ENCODE assay signal across 8 cellular contexts in genomic region chr11:118145285-118146227, GRCh38. TPM values are rescaled to one million over a fixed set of nuclear protein-coding genes. Genes with fewer than 3 reads are reported as not detected.
DNase-seq lines count a peak whose midpoint lies in the region; ATAC-seq and TF ChIP-seq lines count a peak whose summit lies in the region.

No MANE protein-coding gene starts in this region.

- peak overlapping the region; percentile 72 for H3K4me3 ChIP-seq in coronary artery
- peak overlapping the region; percentile 48 to 58 for H3K4me3 ChIP-seq in left lung

- H3K36me3 ChIP-seq in left lung, result no peaks in the 10 kb centered on the region

- peaks cover 0 to 63% of the 10 kb centered on the region in 2 donors for H3K27me3 ChIP-seq in left lung

- peaks cover 0 to 24% of the 10 kb centered on the region in 2 donors for H3K4me1 ChIP-seq in left lung

- intact Hi-C loops in activated CD4-positive, alpha-beta T cell treated with anti-CD3 and anti-CD28 coated beads, Interleukin-2, amount 10 ng/mL, durations not matched to agents 24 days and 14 days (cut with micrococcal nuclease), result loop anchor here (1.0 to 5.0 kb wide), 6 partner anchors 26 to 466 kb away; partner anchors contain the start of genes CD3D and CD3G
- intact Hi-C loops in left lung (cut with DNase I), result loop anchor here in 1 of 2 donors (10.0 kb wide), 1 partner anchor 209 kb away; the partner anchor contains the start of gene UBE4A

- peak overlapping the region; percentile 86 for H3K4me3 Mint-ChIP-seq in activated CD4-positive, alpha-beta T cell treated with anti-CD3 and anti-CD28 coated beads, Interleukin-2, amount 10 ng/mL, durations not matched to agents 24 days and 14 days

- DNase-seq in A172 (ENCODE audit: low spot score) (peak; percentile 57), NCI-H460 (ENCODE audit: extremely low read depth, low read depth) (peak; percentile 68), coronary artery (ENCODE audit: low spot score) (peak; percentile 78), left lung (peak; percentile 90 to 98)
- DNase-seq in activated CD4-positive, alpha-beta T cell treated with anti-CD3 and anti-CD28 coated beads, Interleukin-2, amount 10 ng/mL, durations not matched to agents 24 days and 14 days, result peak; percentile 97
- peak; percentile 86 for DNase-seq in stimulated activated CD4-positive, alpha-beta T cell treated with anti-CD3 and anti-CD28 coated beads, Interleukin-1b, Interleukin-23, amount 100 ng/mL, for 48 hours

- peaks cover 73% of the 10 kb centered on the region for H3K27me3 Mint-ChIP-seq in activated CD4-positive, alpha-beta T cell treated with anti-CD3 and anti-CD28 coated beads, Interleukin-2, amount 10 ng/mL, durations not matched to agents 24 days and 14 days

- peak; percentile 47 for ATAC-seq in GM18519 (IDR thresholded peaks at IDR 0.05; ENCODE audit: low FRiP score, unreplicated experiment)
- peak; percentile 88 for ATAC-seq in HG03159 (IDR thresholded peaks at IDR 0.05; ENCODE audit: unreplicated experiment)
- peak; percentile 99 for ATAC-seq in left lung

- no peaks in the 10 kb centered on the region for H3K9me3 ChIP-seq in left lung

- no peaks in the 10 kb centered on the region for H3K36me3 Mint-ChIP-seq in activated CD4-positive, alpha-beta T cell treated with anti-CD3 and anti-CD28 coated beads, Interleukin-2, amount 10 ng/mL, durations not matched to agents 24 days and 14 days (ENCODE audit: low read depth)

- peak overlapping the region in 1 of 2 donors; percentile 9 for H3K27ac ChIP-seq in coronary artery
- H3K27ac ChIP-seq in left lung, result no peak overlapping the region

- H3K9me3 Mint-ChIP-seq in activated CD4-positive, alpha-beta T cell treated with anti-CD3 and anti-CD28 coated beads, Interleukin-2, amount 10 ng/mL, durations not matched to agents 24 days and 14 days, result no peaks in the 10 kb centered on the region

- peaks cover 19% of the 10 kb centered on the region for H3K4me1 Mint-ChIP-seq in activated CD4-positive, alpha-beta T cell treated with anti-CD3 and anti-CD28 coated beads, Interleukin-2, amount 10 ng/mL, durations not matched to agents 24 days and 14 days

- H3K27ac Mint-ChIP-seq in activated CD4-positive, alpha-beta T cell treated with anti-CD3 and anti-CD28 coated beads, Interleukin-2, amount 10 ng/mL, durations not matched to agents 24 days and 14 days, result peak overlapping the region; percentile 38

- peak; percentile 96 for TF ChIP-seq CTCF in coronary artery (IDR thresholded peaks at IDR 0.05)
- peak; percentile 92 to 96 for TF ChIP-seq CTCF in left lung (IDR thresholded peaks at IDR 0.05)

RNA-seq across cellular contexts. Expression of gene SCN4B, which starts 7.1 kb away (rescaled TPM):
- 0.84 TPM in 1 of 2 replicates, not detected in the other for total RNA-seq in A172 (2014; rRNA removed; shearing (Covaris generic))
- total RNA-seq in NCI-H460 (2014; rRNA removed; shearing (Covaris generic)), result not detected in 2 replicates
- not detected in 2 replicates for polyA plus RNA-seq in NCI-H460 (2014; cell fraction: nucleus; rRNA removed)
- 0.07 and 0.36 TPM in 2 replicates for total RNA-seq in activated CD4-positive, alpha-beta T cell treated with anti-CD3 and anti-CD28 coated beads, Interleukin-2, amount 10 ng/mL, durations not matched to agents 24 days and 14 days
- 1 to 10 TPM; 2.2 to 4.7 TPM for total RNA-seq in left lung

RNA-seq across cellular contexts. Expression of gene SCN2B, which starts 30.9 kb away (rescaled TPM):
- total RNA-seq in A172 (2014; rRNA removed; shearing (Covaris generic)), result not detected in 2 replicates
- not detected in 2 replicates for total RNA-seq in NCI-H460 (2014; rRNA removed; shearing (Covaris generic))
- polyA plus RNA-seq in NCI-H460 (2014; cell fraction: nucleus; rRNA removed), result not detected in 2 replicates
- 0.02 and 0.05 TPM in 2 replicates for total RNA-seq in activated CD4-positive, alpha-beta T cell treated with anti-CD3 and anti-CD28 coated beads, Interleukin-2, amount 10 ng/mL, durations not matched to agents 24 days and 14 days
- total RNA-seq in left lung, result 1 to 10 TPM; 1.0 to 4.1 TPM

RNA-seq across cellular contexts. Expression of gene SMIM35, which starts 58.8 kb away (rescaled TPM):
- total RNA-seq in A172 (2014; rRNA removed; shearing (Covaris generic)), result not detected in 2 replicates
- not detected in 2 replicates for total RNA-seq in NCI-H460 (2014; rRNA removed; shearing (Covaris generic))
- polyA plus RNA-seq in NCI-H460 (2014; cell fraction: nucleus; rRNA removed), result not detected in 2 replicates
- total RNA-seq in activated CD4-positive, alpha-beta T cell treated with anti-CD3 and anti-CD28 coated beads, Interleukin-2, amount 10 ng/mL, durations not matched to agents 24 days and 14 days, result 0.14 and 0.28 TPM in 2 replicates
- not detected for total RNA-seq in left lung

Comparison
In these comparisons a context has a peak if more than half of its experiments do, and no peak if none do; other contexts are left out.
1. ATAC-seq: peak in every context shown above with its lines; median percentile 99 in left lung; 88 in HG03159; 47 in GM18519.